In the genomic region with DNA sequence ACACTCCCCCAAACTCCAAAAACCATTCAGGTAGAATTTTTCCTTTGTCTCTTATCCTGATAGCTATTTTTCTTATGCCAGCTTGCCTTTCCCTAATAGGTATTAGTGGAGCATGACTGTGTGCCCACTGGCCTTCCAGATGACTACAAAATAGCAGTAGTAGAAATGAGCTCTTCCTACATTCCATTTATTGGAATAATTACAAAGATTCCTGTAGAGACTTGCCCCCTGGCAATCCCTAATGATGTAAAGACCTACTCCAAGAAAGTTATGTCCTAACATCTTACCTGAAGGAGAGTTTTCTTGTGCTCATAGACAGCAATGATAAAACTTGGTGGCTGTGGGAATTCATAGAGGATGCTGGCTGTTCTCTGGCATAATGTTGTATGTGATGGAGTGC, we compare ENCODE assay signal across 19 cellular contexts.
"Had no signal": no experiment of that assay in that cellular context is flagged by ENCODE, and none has a peak within 500 bp of the region (broad histone marks: within the 10 kb centered on the region; RNA-seq: fewer than 3 reads in every experiment).

No MANE protein-coding gene starts in this region.

- H3K36me3 ChIP-seq: MG63, SJCRH30 had no signal

- H3K27ac ChIP-seq: SJCRH30 had no signal

- H3K4me1 ChIP-seq: SJCRH30 had no signal

- H3K4me3 ChIP-seq: MG63, SJCRH30 had no signal

- DNase-seq: KBM-7, MG63, NCI-H1092, NCI-H1105 treated with DMSO at 0.1 percent for 48 hours, NCI-H1417 treated with DMSO at 0.1 percent for 48 hours, NCI-H146, NCI-H1694 treated with DMSO at 0.1 percent for 48 hours, NCI-H1930, NCI-H2081, NCI-H2171, NCI-H226, NCI-H446, NCI-H510A, NCI-H524 treated with DMSO at 0.1 percent for 48 hours, NCI-H69, NCI-H774, RPMI8226, SHP77 treated with DMSO at 0.1 percent for 48 hours, SJCRH30 had no signal

- H3K9me3 ChIP-seq: MG63, SJCRH30 had no signal

- H3K27me3 ChIP-seq: SJCRH30 had no signal
